ENCODE assay signal across 15 cellular contexts in the genomic region with DNA sequence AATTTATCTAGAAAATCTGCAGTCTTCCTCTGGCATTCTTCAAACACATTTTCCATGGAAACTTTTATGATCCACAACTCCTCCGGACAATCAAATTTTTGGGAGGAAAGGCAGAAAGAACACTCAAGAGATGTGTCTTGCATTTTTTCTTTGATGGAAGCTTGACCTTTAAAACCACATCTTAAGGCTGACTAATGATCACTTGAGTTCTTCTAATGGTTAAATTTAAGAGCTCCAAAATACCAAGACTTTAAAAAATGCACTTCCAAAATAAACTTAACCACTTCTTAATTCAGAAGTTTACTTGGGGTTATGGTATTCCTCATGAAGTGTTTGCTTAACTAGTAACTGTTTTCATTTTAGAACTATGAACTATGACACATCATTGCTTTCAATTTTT. TPM values are rescaled to one million over a fixed set of nuclear protein-coding genes. Genes with fewer than 3 reads are reported as not detected.
DNase-seq lines count a peak whose midpoint lies in the region; ATAC-seq and TF ChIP-seq lines count a peak whose summit lies in the region.
"Had no signal": no experiment of that assay in that cellular context is flagged by ENCODE, and none has a peak within 500 bp of the region (broad histone marks: within the 10 kb centered on the region; RNA-seq: fewer than 3 reads in every experiment).

No MANE protein-coding gene starts in this region.

- H3K4me1 ChIP-seq in BE2C: peaks cover 32% of the 10 kb centered on the region

- intact Hi-C loops in Right ventricle myocardium inferior (cut with DNase I): no loop called here
- intact Hi-C loops in activated CD8-positive, alpha-beta T cell treated with anti-CD3 and anti-CD28 coated beads for 36 hours (cut with micrococcal nuclease): no loop called here

- POLR2A ChIA-PET in activated CD8-positive, alpha-beta T cell treated with anti-CD3 and anti-CD28 coated beads for 36 hours (lab: Charles Lee): no interaction called here

- no peaks in the 10 kb centered on the region for H3K4me1 Mint-ChIP-seq in activated CD8-positive, alpha-beta T cell treated with anti-CD3 and anti-CD28 coated beads for 36 hours (ENCODE audit: low read depth)
- H3K4me1 Mint-ChIP-seq: CD4-positive, CD25-positive, alpha-beta regulatory T cell; stimulated activated naive CD8-positive, alpha-beta T cell treated with anti-CD3 and anti-CD28 coated beads, Interleukin-15, amount 100 ng/mL, for 72 hours had no signal

- H3K4me3 ChIP-seq in BE2C (ENCODE audit: low read depth, low read length): peak overlapping the region; percentile 23
- H3K4me3 ChIP-seq: SJSA1 had no signal

- no peaks in the 10 kb centered on the region for H3K36me3 ChIP-seq in BE2C
- H3K36me3 ChIP-seq: SJSA1 had no signal

- H3K9me3 Mint-ChIP-seq in activated CD8-positive, alpha-beta T cell treated with anti-CD3 and anti-CD28 coated beads for 36 hours: peaks cover 2% of the 10 kb centered on the region

- H3K9me3 ChIP-seq in BE2C: no peaks in the 10 kb centered on the region
- H3K9me3 ChIP-seq: SJSA1 had no signal

- no peaks in the 10 kb centered on the region for H3K36me3 Mint-ChIP-seq in activated CD8-positive, alpha-beta T cell treated with anti-CD3 and anti-CD28 coated beads for 36 hours (ENCODE audit: low read depth)
- H3K36me3 Mint-ChIP-seq: CD4-positive, CD25-positive, alpha-beta regulatory T cell had no signal

- H3K4me3 Mint-ChIP-seq in activated CD8-positive, alpha-beta T cell treated with anti-CD3 and anti-CD28 coated beads for 36 hours: no peak overlapping the region
- H3K4me3 Mint-ChIP-seq: CD4-positive, CD25-positive, alpha-beta regulatory T cell; stimulated activated naive CD8-positive, alpha-beta T cell treated with anti-CD3 and anti-CD28 coated beads, Interleukin-15, amount 100 ng/mL, for 72 hours had no signal

- no peak for TF ChIP-seq CTCF in BE2C (IDR thresholded peaks at IDR 0.05; ENCODE audit: low read depth, low read length)
- no peak for TF ChIP-seq CTCF in activated CD8-positive, alpha-beta T cell treated with anti-CD3 and anti-CD28 coated beads for 36 hours (IDR thresholded peaks at IDR 0.05)

- DNase-seq in BE2C: no peak
- peak; percentile 85 for DNase-seq in LHCN-M2 (ENCODE audit: low read depth)
- peak; percentile 71 for DNase-seq in fibroblast of gingiva (ENCODE audit: low read depth)
- peak; percentile 66 for DNase-seq in non-pigmented ciliary epithelial cell (ENCODE audit: low read depth)
- DNase-seq in anterior cingulate cortex (lab: John Stamatoyannopoulos, UW): no peak
- DNase-seq in Right ventricle myocardium inferior (ENCODE audit: missing footprints): no peak
- no peak for DNase-seq in activated CD8-positive, alpha-beta T cell treated with anti-CD3 and anti-CD28 coated beads for 36 hours
- no peak for DNase-seq in NCI-H2171 (lab: John Stamatoyannopoulos, UW)
- DNase-seq: activated T-cell treated with anti-CD3 and anti-CD28 coated beads, Interleukin-2, amount 50 U/mL, for 48 hours; aorta; CD4-positive, CD25-positive, alpha-beta regulatory T cell; NK-92 treated with Interleukin-12 subunit alpha and Interleukin-12 subunit beta, amount 100 ng/mL, for 24 hours; stimulated activated naive CD8-positive, alpha-beta T cell treated with anti-CD3 and anti-CD28 coated beads, Interleukin-15, amount 100 ng/mL, for 72 hours had no signal

- H3K27me3 ChIP-seq in BE2C: no peaks in the 10 kb centered on the region
- H3K27me3 ChIP-seq: SJSA1 had no signal

- no peak for ATAC-seq in Right ventricle myocardium inferior
- no peak for ATAC-seq in activated CD8-positive, alpha-beta T cell treated with anti-CD3 and anti-CD28 coated beads for 36 hours
- ATAC-seq: stimulated activated naive CD8-positive, alpha-beta T cell treated with anti-CD3 and anti-CD28 coated beads, Interleukin-15, amount 100 ng/mL, for 72 hours had no signal

- H3K27me3 Mint-ChIP-seq in activated CD8-positive, alpha-beta T cell treated with anti-CD3 and anti-CD28 coated beads for 36 hours: no peaks in the 10 kb centered on the region
- H3K27me3 Mint-ChIP-seq: CD4-positive, CD25-positive, alpha-beta regulatory T cell; progenitor cell of endocrine pancreas; stimulated activated naive CD8-positive, alpha-beta T cell treated with anti-CD3 and anti-CD28 coated beads, Interleukin-15, amount 100 ng/mL, for 72 hours had no signal

- H3K27ac Mint-ChIP-seq in activated CD8-positive, alpha-beta T cell treated with anti-CD3 and anti-CD28 coated beads for 36 hours: no peak overlapping the region
- H3K27ac Mint-ChIP-seq: CD4-positive, CD25-positive, alpha-beta regulatory T cell; progenitor cell of endocrine pancreas; stimulated activated naive CD8-positive, alpha-beta T cell treated with anti-CD3 and anti-CD28 coated beads, Interleukin-15, amount 100 ng/mL, for 72 hours had no signal

- CTCF ChIA-PET in activated CD8-positive, alpha-beta T cell treated with anti-CD3 and anti-CD28 coated beads for 36 hours (lab: Charles Lee): no interaction called here

RNA-seq across cellular contexts. Expression of a gene that starts 43.3 kb away (rescaled TPM):
- polyA plus RNA-seq in BE2C (2012; ENCODE audit: insufficient read depth, insufficient read length, low read depth): 51.9 TPM
- total RNA-seq in LHCN-M2 (2014; rRNA removed): 24.1 and 33.2 TPM in 2 replicates
- polyA plus RNA-seq in LHCN-M2 (2012): 3.9 TPM
- total RNA-seq in Right ventricle myocardium inferior: 27.9 TPM
- total RNA-seq in activated CD8-positive, alpha-beta T cell treated with anti-CD3 and anti-CD28 coated beads for 36 hours: under 1 TPM; 0.18 to 0.56 TPM

Comparison
In these comparisons a context has a peak if more than half of its experiments do, and no peak if none do; other contexts are left out.
1. DNase-seq: peak in LHCN-M2 (single experiment), fibroblast of gingiva (single experiment) and non-pigmented ciliary epithelial cell (single experiment); none in BE2C (single experiment), anterior cingulate cortex (0 of 58), Right ventricle myocardium inferior (single experiment), activated CD8-positive, alpha-beta T cell treated with anti-CD3 and anti-CD28 coated beads for 36 hours (single experiment) and NCI-H2171 (single experiment).
2. RNA of a gene that starts 43.3 kb away (total RNA-seq): 24.1 to 33.2 TPM in LHCN-M2 and 27.9 TPM in Right ventricle myocardium inferior (single experiment); 0.18 to 0.56 TPM in activated CD8-positive, alpha-beta T cell treated with anti-CD3 and anti-CD28 coated beads for 36 hours; every median in the first group is over 10 times any median in the second.